In the genomic region with DNA sequence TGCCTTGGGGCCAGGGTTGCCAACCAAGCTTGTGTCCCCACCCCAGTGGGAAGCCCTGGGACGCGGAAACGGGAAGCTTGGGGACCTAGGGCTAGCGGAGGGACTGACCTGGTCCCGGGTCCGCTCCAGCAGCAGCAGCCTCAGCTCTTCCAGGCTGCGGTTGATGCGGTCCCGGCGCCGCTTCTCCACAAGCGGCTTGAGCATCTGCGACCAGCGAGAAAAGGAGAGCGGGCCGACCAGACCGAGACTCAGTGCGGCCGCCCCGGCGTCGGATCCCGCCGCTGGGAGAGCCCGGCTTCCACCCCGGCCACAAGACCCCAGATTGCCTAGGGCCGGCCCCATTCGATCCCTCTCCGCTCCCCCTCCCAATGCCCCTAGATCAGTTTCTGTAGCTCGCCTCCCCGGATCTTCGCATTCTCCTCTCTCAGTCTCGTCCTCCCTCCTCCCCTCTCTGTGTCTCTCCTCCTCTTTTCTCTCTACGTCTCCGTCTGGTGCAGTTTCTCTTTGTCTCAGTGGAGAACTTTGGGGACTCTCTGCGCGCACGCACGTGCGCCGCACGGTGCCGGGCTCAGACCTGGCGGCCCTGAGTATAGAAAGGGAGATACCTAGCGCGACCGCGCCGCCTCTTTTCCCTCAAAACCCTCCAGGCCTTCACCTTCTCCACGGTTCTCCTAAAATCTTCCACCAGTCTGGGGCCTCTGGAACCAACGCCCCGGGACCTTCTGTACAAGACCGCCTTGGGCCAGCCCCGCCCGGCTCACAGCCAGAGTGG, we compare ENCODE assay signal across 6 cellular contexts. TPM values are rescaled to one million over a fixed set of nuclear protein-coding genes. Genes with fewer than 3 reads are reported as not detected.
DNase-seq lines count a peak whose midpoint lies in the region; ATAC-seq, FAIRE-seq and TF ChIP-seq lines count a peak whose summit lies in the region.

No MANE protein-coding gene starts in this region.

- dilution Hi-C loops in keratinocyte (cut with MboI; ENCODE audit: extremely low pct_ligation_motif_present, low sequenced_read_pairs), result no loop called here

- H3K4me3 Mint-ChIP-seq in GM23338, result peak overlapping the region; percentile 83
- H3K4me3 Mint-ChIP-seq in activated CD8-positive, alpha-beta T cell treated with anti-CD3 and anti-CD28 coated beads for 36 hours, result peak overlapping the region; percentile 97

- peaks cover 32% of the 10 kb centered on the region for H3K4me1 Mint-ChIP-seq in GM23338
- peaks cover 55% of the 10 kb centered on the region for H3K4me1 Mint-ChIP-seq in activated CD8-positive, alpha-beta T cell treated with anti-CD3 and anti-CD28 coated beads for 36 hours (ENCODE audit: low read depth)

- peak overlapping the region; percentile 69 for H3K9ac ChIP-seq in keratinocyte (ENCODE audit: control insufficient read depth, extremely low read depth, insufficient read depth, low read length)

- H3K27me3 ChIP-seq in GM23338 (ENCODE audit: insufficient read depth), result peaks cover 68% of the 10 kb centered on the region
- peaks cover 26% of the 10 kb centered on the region for H3K27me3 ChIP-seq in keratinocyte (ENCODE audit: control insufficient read depth, extremely low read depth, insufficient read depth, low read length)

- H3K79me2 ChIP-seq in GM23338 (replicated peaks; ENCODE audit: insufficient read depth), result no peaks in the 10 kb centered on the region
- no peaks in the 10 kb centered on the region for H3K79me2 ChIP-seq in keratinocyte (ENCODE audit: control insufficient read depth, insufficient read depth, low read length)

- no peak overlapping the region for H3K27ac Mint-ChIP-seq in GM23338
- H3K27ac Mint-ChIP-seq in activated CD8-positive, alpha-beta T cell treated with anti-CD3 and anti-CD28 coated beads for 36 hours, result no peak overlapping the region

- CTCF ChIA-PET in activated CD8-positive, alpha-beta T cell treated with anti-CD3 and anti-CD28 coated beads for 36 hours (lab: Charles Lee), result interaction anchor here (0.6 to 3.5 kb wide), 14 partner anchors 9 to 178 kb away, joined by 3 to 30 read pairs (median 4); partner anchors contain the start of genes AURKB and CTC1

- peaks cover 89% of the 10 kb centered on the region for H3K27me3 Mint-ChIP-seq in GM23338 (ENCODE audit: insufficient read depth, low read depth, poor library complexity)
- peaks cover 34% of the 10 kb centered on the region for H3K27me3 Mint-ChIP-seq in activated CD8-positive, alpha-beta T cell treated with anti-CD3 and anti-CD28 coated beads for 36 hours

- peak; percentile 44 for DNase-seq in GM23338 (ENCODE audit: low spot score)
- DNase-seq in activated CD8-positive, alpha-beta T cell treated with anti-CD3 and anti-CD28 coated beads for 36 hours, result peak; percentile 67
- DNase-seq in keratinocyte (ENCODE audit: low read depth, low spot score), result no peak
- no peak for DNase-seq in SKM-1 treated with dmso at 0.1 percent for 144 hours (lab: John Stamatoyannopoulos, UW; ENCODE audit: unreplicated experiment)
- no peak for DNase-seq in NCI-H1694 (lab: John Stamatoyannopoulos, UW)
- no peak for DNase-seq in NCI-H146 treated with DMSO at 0.1 percent for 48 hours (lab: John Stamatoyannopoulos, UW; ENCODE audit: unreplicated experiment)

- peaks cover 3% of the 10 kb centered on the region for H3K9me1 ChIP-seq in keratinocyte (ENCODE audit: control insufficient read depth, extremely low read depth, insufficient read depth, low read length)

- H3K9me3 Mint-ChIP-seq in GM23338, result peaks cover 24% of the 10 kb centered on the region
- H3K9me3 Mint-ChIP-seq in activated CD8-positive, alpha-beta T cell treated with anti-CD3 and anti-CD28 coated beads for 36 hours, result no peaks in the 10 kb centered on the region

- no peak for FAIRE-seq in keratinocyte (lab: Jason Lieb, UNC)

- no peak for ATAC-seq in GM23338
- peak; percentile 3 for ATAC-seq in activated CD8-positive, alpha-beta T cell treated with anti-CD3 and anti-CD28 coated beads for 36 hours

- peaks cover 13% of the 10 kb centered on the region for H3K36me3 Mint-ChIP-seq in GM23338 (ENCODE audit: low read depth)
- H3K36me3 Mint-ChIP-seq in activated CD8-positive, alpha-beta T cell treated with anti-CD3 and anti-CD28 coated beads for 36 hours (ENCODE audit: low read depth), result peaks cover 11% of the 10 kb centered on the region

- H3K4me2 ChIP-seq in GM23338 (peak overlapping the region; percentile 94), keratinocyte (ENCODE audit: control insufficient read depth, extremely low read depth, insufficient read depth, low read depth, low read length) (peak overlapping the region; percentile 92)

- H3K9me2 ChIP-seq in GM23338 (ENCODE audit: insufficient read depth), result no peaks in the 10 kb centered on the region

- H2AFZ ChIP-seq in GM23338, result peak overlapping the region; percentile 67; the same call in 1 of the 2 replicates
- H2AFZ ChIP-seq in keratinocyte (ENCODE audit: control insufficient read depth, low read length), result peak overlapping the region; percentile 78

- no peaks in the 10 kb centered on the region for H3K9me3 ChIP-seq in keratinocyte (ENCODE audit: control insufficient read depth, low read depth, low read length)

- POLR2A ChIA-PET in activated CD8-positive, alpha-beta T cell treated with anti-CD3 and anti-CD28 coated beads for 36 hours (lab: Charles Lee), result interaction anchor here (1.0 to 7.1 kb wide), 14 partner anchors 15 to 126 kb away, joined by 3 to 102 read pairs (median 8); partner anchors contain the start of genes PFAS and VAMP2

- intact Hi-C loops in activated CD8-positive, alpha-beta T cell treated with anti-CD3 and anti-CD28 coated beads for 36 hours (cut with micrococcal nuclease), result loop anchor here (10.0 kb wide), 1 partner anchor 172 kb away; the partner anchor contains the start of gene SLC25A35

- H3F3A ChIP-seq in GM23338 (replicated peaks; ENCODE audit: low read depth), result peaks cover 22% of the 10 kb centered on the region

- H3K36me3 ChIP-seq in GM23338 (ENCODE audit: insufficient read depth), result no peaks in the 10 kb centered on the region
- H3K36me3 ChIP-seq in keratinocyte (ENCODE audit: control insufficient read depth in 2 of 2, extremely low read depth in 1 of 2, insufficient read depth in 2 of 2, low read length in 2 of 2), result no peaks in the 10 kb centered on the region

- H4K20me1 ChIP-seq in GM23338 (replicated peaks; ENCODE audit: insufficient read depth) (peaks cover 6% of the 10 kb centered on the region; the same call in 1 of the 2 replicates), keratinocyte (ENCODE audit: control insufficient read depth, extremely low read depth, insufficient read depth, low read length) (peaks cover 4% of the 10 kb centered on the region)

- H3K4me1 ChIP-seq in GM23338 (ENCODE audit: insufficient read depth) (peaks cover 26% of the 10 kb centered on the region), keratinocyte (ENCODE audit: control insufficient read depth, extremely low read depth, insufficient read depth, low read length) (peaks cover 46% of the 10 kb centered on the region)

- TF ChIP-seq CTCF in GM23338 (conservative IDR thresholded peaks at IDR 0.05; ENCODE audit: low read depth in 2 of 2) (no peak), keratinocyte (optimal IDR thresholded peaks at IDR 0.05 in 1 of 3, IDR thresholded peaks at IDR 0.05 in 1 of 3, conservative IDR thresholded peaks at IDR 0.05 in 1 of 3; ENCODE audit: extremely low read depth in 1 of 3, insufficient read depth in 2 of 3, low read length in 3 of 3) (no peak)
- TF ChIP-seq CTCF in activated CD8-positive, alpha-beta T cell treated with anti-CD3 and anti-CD28 coated beads for 36 hours (IDR thresholded peaks at IDR 0.05), result no peak

- H3K27ac ChIP-seq in GM23338 (ENCODE audit: low read depth) (no peak overlapping the region), keratinocyte (ENCODE audit: control insufficient read depth, insufficient read depth, low read length) (no peak overlapping the region)

- H3K4me3 ChIP-seq in GM23338, result peak overlapping the region; percentile 66
- peak overlapping the region; percentile 49 to 93 (median 78) for H3K4me3 ChIP-seq in keratinocyte (ENCODE audit: control insufficient read depth in 2 of 3, extremely low read depth in 1 of 3, insufficient read depth in 2 of 3, low read depth in 1 of 3, low read length in 3 of 3)

RNA-seq across cellular contexts. Expression of gene HES7, which starts 0.8 kb away (rescaled TPM):
- total RNA-seq in GM23338 (2014; rRNA removed; shearing (Covaris generic)), result 0.14 TPM in 1 of 2 replicates, not detected in the other
- polyA plus RNA-seq in GM23338 (2016; fragmentation: Nextera tagmentation; extraction: Ambion mirVana) (0.24 TPM in 1 of 2 replicates, not detected in the other), keratinocyte (0.05 to 0.33 TPM (median 0.16 TPM) in 3 replicates)
- total RNA-seq in activated CD8-positive, alpha-beta T cell treated with anti-CD3 and anti-CD28 coated beads for 36 hours, result 1 to 10 TPM; 4.0 to 4.9 TPM
- 0.60 TPM for polyA plus RNA-seq in keratinocyte (2011; ENCODE audit: low read depth)
- polyA plus RNA-seq in keratinocyte (2011; cell fraction: cytosol; rRNA removed), result 0.97 TPM in 1 of 2 replicates, not detected in the other
- 0.42 and 1.5 TPM in 2 replicates for polyA plus RNA-seq in keratinocyte (2011; cell fraction: nucleus; rRNA removed)
- 0.81 and 1.1 TPM in 2 replicates for polyA plus RNA-seq in keratinocyte (2012; ENCODE audit: low replicate concordance)
- polyA minus RNA-seq in keratinocyte, result not detected in 3 replicates
- polyA minus RNA-seq in keratinocyte (2011; cell fraction: cytosol; rRNA and poly(A)+ RNA removed), result 4.2 TPM
- polyA minus RNA-seq in keratinocyte (2011; cell fraction: nucleus; rRNA and poly(A)+ RNA removed), result 1.1 TPM in 1 of 2 replicates, not detected in the other

RNA-seq across cellular contexts. Expression of gene ALOXE3, which starts 4.8 kb away (rescaled TPM):
- 0.10 and 1.6 TPM in 2 replicates for total RNA-seq in GM23338 (2014; rRNA removed; shearing (Covaris generic))
- polyA plus RNA-seq in GM23338 (2016; fragmentation: Nextera tagmentation; extraction: Ambion mirVana), result 0.27 TPM in 1 of 2 replicates, not detected in the other
- total RNA-seq in activated CD8-positive, alpha-beta T cell treated with anti-CD3 and anti-CD28 coated beads for 36 hours, result under 1 TPM in 1 of 2 experiments, not detected in 1; 0.09 TPM
- 2.0 to 4.6 TPM (median 2.7 TPM) in 3 replicates for polyA plus RNA-seq in keratinocyte
- 19.2 TPM for polyA plus RNA-seq in keratinocyte (2011; ENCODE audit: low read depth)
- polyA plus RNA-seq in keratinocyte (2011; cell fraction: cytosol; rRNA removed), result 2.9 and 3.2 TPM in 2 replicates
- polyA plus RNA-seq in keratinocyte (2011; cell fraction: nucleus; rRNA removed), result 7.7 and 9.8 TPM in 2 replicates
- 4.2 and 50.4 TPM in 2 replicates for polyA plus RNA-seq in keratinocyte (2012; ENCODE audit: low replicate concordance)
- polyA minus RNA-seq in keratinocyte, result 2.1 to 5.5 TPM (median 2.3 TPM) in 3 replicates
- polyA minus RNA-seq in keratinocyte (2011; cell fraction: cytosol; rRNA and poly(A)+ RNA removed), result 1.2 TPM
- polyA minus RNA-seq in keratinocyte (2011; cell fraction: nucleus; rRNA and poly(A)+ RNA removed), result 2.6 and 2.9 TPM in 2 replicates

RNA-seq across cellular contexts. Expression of gene PER1, which starts 29.1 kb away (rescaled TPM):
- total RNA-seq in GM23338 (2014; rRNA removed; shearing (Covaris generic)), result 36.1 and 40.5 TPM in 2 replicates
- polyA plus RNA-seq in GM23338 (2016; fragmentation: Nextera tagmentation; extraction: Ambion mirVana), result 12.2 and 12.4 TPM in 2 replicates
- total RNA-seq in activated CD8-positive, alpha-beta T cell treated with anti-CD3 and anti-CD28 coated beads for 36 hours, result 100 to 1,000 TPM; 123 to 129 TPM
- polyA plus RNA-seq in keratinocyte, result 14.4 to 15.2 TPM (median 15.1 TPM) in 3 replicates
- polyA plus RNA-seq in keratinocyte (2011; ENCODE audit: low read depth), result 112 TPM
- 6.8 and 12.7 TPM in 2 replicates for polyA plus RNA-seq in keratinocyte (2011; cell fraction: cytosol; rRNA removed)
- 50.1 and 90.1 TPM in 2 replicates for polyA plus RNA-seq in keratinocyte (2011; cell fraction: nucleus; rRNA removed)
- polyA plus RNA-seq in keratinocyte (2012; ENCODE audit: low replicate concordance), result 24.3 and 51.6 TPM in 2 replicates
- 29.9 to 138 TPM (median 46.3 TPM) in 3 replicates for polyA minus RNA-seq in keratinocyte
- 38.8 TPM for polyA minus RNA-seq in keratinocyte (2011; cell fraction: cytosol; rRNA and poly(A)+ RNA removed)
- 61.0 and 101 TPM in 2 replicates for polyA minus RNA-seq in keratinocyte (2011; cell fraction: nucleus; rRNA and poly(A)+ RNA removed)

RNA-seq across cellular contexts. Expression of gene ALOX12B, which starts 35.6 kb away (rescaled TPM):
- 1.4 TPM in 1 of 2 replicates, not detected in the other for total RNA-seq in GM23338 (2014; rRNA removed; shearing (Covaris generic))
- polyA plus RNA-seq in GM23338 (2016; fragmentation: Nextera tagmentation; extraction: Ambion mirVana) (0.16 and 0.30 TPM in 2 replicates), keratinocyte (0.43 to 0.75 TPM (median 0.47 TPM) in 3 replicates)
- total RNA-seq in activated CD8-positive, alpha-beta T cell treated with anti-CD3 and anti-CD28 coated beads for 36 hours, result 1 to 10 TPM; 4.3 to 5.2 TPM
- polyA plus RNA-seq in keratinocyte (2011; ENCODE audit: low read depth), result 98.5 TPM
- 0.41 and 0.44 TPM in 2 replicates for polyA plus RNA-seq in keratinocyte (2011; cell fraction: cytosol; rRNA removed)
- 1.9 and 2.0 TPM in 2 replicates for polyA plus RNA-seq in keratinocyte (2011; cell fraction: nucleus; rRNA removed)
- polyA plus RNA-seq in keratinocyte (2012; ENCODE audit: low replicate concordance), result 0.85 and 126 TPM in 2 replicates
- 0.20 to 2.1 TPM (median 1.4 TPM) in 3 replicates for polyA minus RNA-seq in keratinocyte
- not detected for polyA minus RNA-seq in keratinocyte (2011; cell fraction: cytosol; rRNA and poly(A)+ RNA removed)
- polyA minus RNA-seq in keratinocyte (2011; cell fraction: nucleus; rRNA and poly(A)+ RNA removed), result 1.5 and 1.7 TPM in 2 replicates

RNA-seq across cellular contexts. Expression of gene VAMP2, which starts 39.6 kb away (rescaled TPM):
- 6.9 and 9.8 TPM in 2 replicates for total RNA-seq in GM23338 (2014; rRNA removed; shearing (Covaris generic))
- polyA plus RNA-seq in GM23338 (2016; fragmentation: Nextera tagmentation; extraction: Ambion mirVana), result 25.4 and 32.3 TPM in 2 replicates
- total RNA-seq in activated CD8-positive, alpha-beta T cell treated with anti-CD3 and anti-CD28 coated beads for 36 hours, result 10 to 100 TPM; 30.0 to 33.7 TPM
- 8.1 to 10.4 TPM (median 9.8 TPM) in 3 replicates for polyA plus RNA-seq in keratinocyte
- polyA plus RNA-seq in keratinocyte (2011; ENCODE audit: low read depth), result 4.8 TPM
- 18.2 and 18.5 TPM in 2 replicates for polyA plus RNA-seq in keratinocyte (2011; cell fraction: cytosol; rRNA removed)
- polyA plus RNA-seq in keratinocyte (2011; cell fraction: nucleus; rRNA removed), result 25.2 and 27.5 TPM in 2 replicates
- 17.1 and 41.4 TPM in 2 replicates for polyA plus RNA-seq in keratinocyte (2012; ENCODE audit: low replicate concordance)
- 4.3 to 11.4 TPM (median 5.8 TPM) in 3 replicates for polyA minus RNA-seq in keratinocyte
- polyA minus RNA-seq in keratinocyte (2011; cell fraction: cytosol; rRNA and poly(A)+ RNA removed), result 3.6 TPM
- polyA minus RNA-seq in keratinocyte (2011; cell fraction: nucleus; rRNA and poly(A)+ RNA removed), result 3.1 and 5.4 TPM in 2 replicates

Comparison
In these comparisons a context has a peak if more than half of its experiments do, and no peak if none do; other contexts are left out.
1. DNase-seq: peak in GM23338 (single experiment) and activated CD8-positive, alpha-beta T cell treated with anti-CD3 and anti-CD28 coated beads for 36 hours (single experiment); none in keratinocyte (single experiment), SKM-1 treated with dmso at 0.1 percent for 144 hours (single experiment), NCI-H1694 (single experiment) and NCI-H146 treated with DMSO at 0.1 percent for 48 hours (single experiment).